In the genomic region with DNA sequence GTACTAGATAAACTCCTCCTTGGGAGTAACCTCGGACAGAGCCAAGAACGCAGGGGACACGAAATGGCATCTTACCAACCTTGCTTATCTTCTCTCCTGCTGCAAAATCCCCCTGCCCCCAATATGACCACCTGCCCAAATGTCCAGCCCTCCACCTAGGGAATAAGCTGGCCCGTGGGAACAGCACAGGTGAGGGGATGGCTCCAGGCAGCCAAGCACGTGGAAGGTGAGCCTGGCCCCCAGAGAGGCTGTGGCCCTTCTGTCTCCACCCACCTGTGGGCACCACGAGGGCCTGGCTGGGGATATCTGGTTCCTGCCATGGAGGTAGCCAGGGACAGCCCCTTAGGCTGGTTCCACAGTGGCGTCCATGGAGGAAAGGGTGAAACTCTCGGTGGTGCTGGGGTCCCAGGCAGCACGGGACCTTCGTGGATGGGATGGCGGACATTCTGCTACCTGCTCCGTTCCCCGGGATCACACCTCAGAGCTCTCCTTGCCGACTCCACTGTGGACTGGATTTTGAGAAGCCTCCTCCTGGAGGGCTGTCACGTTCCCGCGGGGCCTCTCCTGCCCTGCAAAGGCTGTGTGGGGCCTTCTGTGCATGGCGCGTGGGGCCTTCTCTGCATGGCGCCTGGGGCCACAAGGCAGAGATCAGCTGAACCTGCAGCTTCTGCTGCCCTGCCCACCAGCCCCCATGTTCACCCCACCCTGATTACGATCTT, we compare ENCODE assay signal across 1 cellular context.
TF ChIP-seq lines count a peak whose summit lies in the region.

No MANE protein-coding gene starts in this region.

TF ChIP-seq in neural cell, 6 proteins besides CTCF, POLR2A, EP300 and RAD21 (continued from another document):
- TF ChIP-seq REST (IDR thresholded peaks at IDR 0.05; ENCODE audit: borderline replicate concordance), result no peak
- TF ChIP-seq SMC3 (conservative IDR thresholded peaks at IDR 0.05; ENCODE audit: poor library complexity), result no peak
